In the genomic region with DNA sequence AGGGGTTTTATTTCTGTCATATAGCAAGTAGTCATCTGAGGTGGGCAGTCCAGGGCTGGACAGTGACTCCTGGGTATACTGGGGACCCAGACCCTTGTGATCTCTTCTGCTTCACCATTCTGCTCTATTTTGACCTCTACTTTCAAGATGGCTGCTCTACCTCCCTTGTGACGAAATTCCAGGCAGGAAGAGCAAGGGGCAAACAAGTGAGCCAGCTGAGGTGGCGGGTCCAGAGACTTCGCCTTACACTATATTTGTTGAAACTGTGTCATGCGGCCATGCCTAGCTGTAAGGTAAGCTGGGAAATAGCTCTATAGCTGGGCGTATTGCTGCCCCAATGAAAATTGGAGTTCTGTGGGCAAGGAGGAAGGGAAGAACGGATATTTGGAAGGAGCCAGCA, we compare ENCODE assay signal across 1 cellular context.
TF ChIP-seq lines count a peak whose summit lies in the region.

No MANE protein-coding gene starts in this region.

TF ChIP-seq in IMR-90, 13 proteins besides CTCF, POLR2A, EP300 and RAD21:
- TF ChIP-seq MXI1 (IDR thresholded peaks at IDR 0.05; ENCODE audit: borderline replicate concordance, low read depth, low read length): no peak
- TF ChIP-seq CHD1 (IDR thresholded peaks at IDR 0.05; ENCODE audit: low read depth, low read length): no peak
- no peak for TF ChIP-seq RCOR1 (IDR thresholded peaks at IDR 0.05; ENCODE audit: insufficient replicate concordance, low read length)
- TF ChIP-seq, protein P1, sequence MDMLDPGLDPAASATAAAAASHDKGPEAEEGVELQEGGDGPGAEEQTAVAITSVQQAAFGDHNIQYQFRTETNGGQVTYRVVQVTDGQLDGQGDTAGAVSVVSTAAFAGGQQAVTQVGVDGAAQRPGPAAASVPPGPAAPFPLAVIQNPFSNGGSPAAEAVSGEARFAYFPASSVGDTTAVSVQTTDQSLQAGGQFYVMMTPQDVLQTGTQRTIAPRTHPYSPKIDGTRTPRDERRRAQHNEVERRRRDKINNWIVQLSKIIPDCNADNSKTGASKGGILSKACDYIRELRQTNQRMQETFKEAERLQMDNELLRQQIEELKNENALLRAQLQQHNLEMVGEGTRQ (IDR thresholded peaks at IDR 0.05; ENCODE audit: low read depth, low read length): no peak
- no peak for TF ChIP-seq MAZ (IDR thresholded peaks at IDR 0.05; ENCODE audit: borderline replicate concordance, low read depth, low read length)
- TF ChIP-seq NFE2L2 (IDR thresholded peaks at IDR 0.05; ENCODE audit: low read depth, low read length): no peak
- TF ChIP-seq BHLHE40 (IDR thresholded peaks at IDR 0.05; ENCODE audit: low read depth, low read length): no peak
- TF ChIP-seq, protein P2, sequence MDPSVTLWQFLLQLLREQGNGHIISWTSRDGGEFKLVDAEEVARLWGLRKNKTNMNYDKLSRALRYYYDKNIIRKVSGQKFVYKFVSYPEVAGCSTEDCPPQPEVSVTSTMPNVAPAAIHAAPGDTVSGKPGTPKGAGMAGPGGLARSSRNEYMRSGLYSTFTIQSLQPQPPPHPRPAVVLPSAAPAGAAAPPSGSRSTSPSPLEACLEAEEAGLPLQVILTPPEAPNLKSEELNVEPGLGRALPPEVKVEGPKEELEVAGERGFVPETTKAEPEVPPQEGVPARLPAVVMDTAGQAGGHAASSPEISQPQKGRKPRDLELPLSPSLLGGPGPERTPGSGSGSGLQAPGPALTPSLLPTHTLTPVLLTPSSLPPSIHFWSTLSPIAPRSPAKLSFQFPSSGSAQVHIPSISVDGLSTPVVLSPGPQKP (IDR thresholded peaks at IDR 0.05; ENCODE audit: borderline replicate concordance, low read depth, low read length): no peak
- no peak for TF ChIP-seq FOS (IDR thresholded peaks at IDR 0.05; ENCODE audit: low read depth, low read length)
- TF ChIP-seq RFX5 (IDR thresholded peaks at IDR 0.05; ENCODE audit: low read depth, low read length): no peak
- no peak for TF ChIP-seq MAFK (IDR thresholded peaks at IDR 0.05; ENCODE audit: low read depth, low read length)
- TF ChIP-seq CEBPB (IDR thresholded peaks at IDR 0.05; ENCODE audit: low read depth, low read length): no peak
